In the genomic region with DNA sequence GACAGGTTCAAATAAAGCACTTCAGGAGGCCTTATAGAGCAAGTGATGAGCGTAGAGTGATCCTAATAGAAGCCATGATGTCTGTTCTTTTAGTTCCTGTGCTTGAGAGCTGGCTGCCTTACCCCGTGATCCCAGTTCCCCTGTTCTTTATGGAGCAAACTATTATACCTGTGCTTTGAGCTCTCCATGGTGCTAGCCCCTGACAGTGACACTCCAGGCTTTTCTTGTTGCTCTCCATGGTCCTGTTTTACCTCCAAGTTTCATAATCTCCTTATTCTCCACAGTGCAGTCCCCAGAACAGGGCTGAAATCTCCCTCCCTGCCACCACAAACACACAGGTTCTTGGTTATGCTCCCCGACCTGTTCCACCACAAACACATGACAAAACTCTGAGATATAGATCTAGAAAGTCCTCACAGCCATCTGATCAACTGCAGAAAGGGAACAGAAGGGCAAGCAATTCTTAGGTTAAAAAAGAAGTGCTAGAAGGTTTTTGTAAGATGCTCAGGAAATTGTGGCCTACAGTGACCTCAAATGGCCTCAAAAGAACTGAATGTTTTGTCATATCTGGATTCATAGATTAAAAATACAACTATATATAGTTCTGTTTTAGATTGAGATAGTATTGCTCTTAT, we compare ENCODE assay signal across 1 cellular context.
TF ChIP-seq lines count a peak whose summit lies in the region.

No MANE protein-coding gene starts in this region.

TF ChIP-seq in endothelial cell of umbilical vein, 7 proteins besides CTCF, POLR2A, EP300 and RAD21 (continued from another document):
- no peak for TF ChIP-seq FOS (IDR thresholded peaks at IDR 0.05; ENCODE audit: borderline replicate concordance, insufficient read depth, low read length)
- no peak for TF ChIP-seq EZH2 (IDR thresholded peaks at IDR 0.05; ENCODE audit: borderline replicate concordance, low read depth, low read length, severe bottlenecking)
